22 cellular contexts compared by ENCODE assay signal in the genomic region with DNA sequence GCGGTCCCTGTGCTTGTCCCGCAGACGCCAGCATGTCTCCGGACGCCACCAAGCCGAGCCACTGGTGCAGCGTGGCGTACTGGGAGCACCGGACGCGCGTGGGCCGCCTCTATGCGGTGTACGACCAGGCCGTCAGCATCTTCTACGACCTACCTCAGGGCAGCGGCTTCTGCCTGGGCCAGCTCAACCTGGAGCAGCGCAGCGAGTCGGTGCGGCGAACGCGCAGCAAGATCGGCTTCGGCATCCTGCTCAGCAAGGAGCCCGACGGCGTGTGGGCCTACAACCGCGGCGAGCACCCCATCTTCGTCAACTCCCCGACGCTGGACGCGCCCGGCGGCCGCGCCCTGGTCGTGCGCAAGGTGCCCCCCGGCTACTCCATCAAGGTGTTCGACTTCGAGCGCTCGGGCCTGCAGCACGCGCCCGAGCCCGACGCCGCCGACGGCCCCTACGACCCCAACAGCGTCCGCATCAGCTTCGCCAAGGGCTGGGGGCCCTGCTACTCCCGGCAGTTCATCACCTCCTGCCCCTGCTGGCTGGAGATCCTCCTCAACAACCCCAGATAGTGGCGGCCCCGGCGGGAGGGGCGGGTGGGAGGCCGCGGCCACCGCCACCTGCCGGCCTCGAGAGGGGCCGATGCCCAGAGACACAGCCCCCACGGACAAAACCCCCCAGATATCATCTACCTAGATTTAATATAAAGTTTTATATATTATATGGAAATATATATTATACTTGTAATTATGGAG.
"Had no signal": no experiment of that assay in that cellular context is flagged by ENCODE, and none has a peak within 500 bp of the region (broad histone marks: within the 10 kb centered on the region; RNA-seq: fewer than 3 reads in every experiment).

No MANE protein-coding gene starts in this region.

- H3K9me3 ChIP-seq: heart left ventricle, neutrophil, pancreas, right lobe of liver, thoracic aorta, vagina had no signal

- DNase-seq: activated CD4-positive, alpha-beta T cell treated with anti-CD3 and anti-CD28 coated beads, Interleukin-2, amount 10 ng/mL, durations not matched to agents 7 days and 5 days; activated CD4-positive, CD25-positive, alpha-beta regulatory T cell treated with anti-CD3 and anti-CD28 coated beads, Interleukin-2, amount 50 U/mL, for 72 hours; activated CD8-positive, alpha-beta T cell treated with anti-CD3 and anti-CD28 coated beads, Interleukin-2, amount 10 ng/mL, durations not matched to agents 7 days and 5 days; activated naive CD4-positive, alpha-beta T cell treated with Interleukin-2 at 50 U/mL for 16 hours; activated naive CD8-positive, alpha-beta T cell treated with anti-CD3 and anti-CD28 coated beads for 36 hours; effector CD4-positive, alpha-beta T cell; islet precursor cell; small intestine; stimulated activated CD8-positive, alpha-beta memory T cell treated with anti-CD3 and anti-CD28 coated beads, Interleukin-4, amount 100 ng/mL, for 48 hours; stimulated activated naive B cell treated with anti-CD40 and anti-IgM and Interleukin-4, amounts not matched to agents 10 μg/mL and 1 μg/mL and 100 μg/mL, for 72 hours; T-cell; WERI-Rb-1 had no signal

- H3K4me1 ChIP-seq: vagina had no signal

- ATAC-seq: activated CD8-positive, alpha-beta T cell treated with anti-CD3 and anti-CD28 coated beads, Interleukin-2, amount 10 ng/mL, durations not matched to agents 7 days and 5 days; heart left ventricle; natural killer cell treated with Interleukin-12 subunit alpha and Interleukin-12 subunit beta and Interleukin-15 and Interleukin-18, amount 100 ng/mL, for 72 hours; right lobe of liver; stimulated activated naive B cell treated with anti-CD40 and anti-IgM and Interleukin-4, amounts not matched to agents 10 μg/mL and 1 μg/mL and 100 μg/mL, for 72 hours; T-cell had no signal

- FAIRE-seq: endometrium, pancreas, small intestine, TTC549 had no signal

- H3K36me3 ChIP-seq: neutrophil, pancreas, right lobe of liver had no signal

- H3K27me3 ChIP-seq: heart left ventricle, neutrophil, pancreas, right lobe of liver, vagina had no signal

- H3K4me3 ChIP-seq: heart left ventricle, lung, pancreas, right lobe of liver, thoracic aorta, vagina had no signal

- H3K27ac ChIP-seq: heart left ventricle, neutrophil, right lobe of liver, vagina, WERI-Rb-1 had no signal
